In genomic region chr3:127235706-127236105, GRCh38 we compare ENCODE assay signal across 8 cellular contexts. TPM values are rescaled to one million over a fixed set of nuclear protein-coding genes. Genes with fewer than 3 reads are reported as not detected.
"Had no signal": no experiment of that assay in that cellular context is flagged by ENCODE, and none has a peak within 500 bp of the region (broad histone marks: within the 10 kb centered on the region; RNA-seq: fewer than 3 reads in every experiment).

No MANE protein-coding gene starts in this region.

- H3K4me3 ChIP-seq: K562 had no signal

- DNase-seq: IMR-90, KBM-7, KG1 had no signal

- H3K27ac ChIP-seq: HL-60 had no signal

RNA-seq across cellular contexts. Expression of gene PRR23E, which starts 42.8 kb away (rescaled TPM):
- total RNA-seq: HepG2, HT-29, HT1080, IMR-90, K562 had no signal

RNA-seq across cellular contexts. Expression of gene PRR20G, which starts 52.1 kb away (rescaled TPM):
- total RNA-seq: HepG2, HT-29, HT1080, IMR-90, K562 had no signal
